ENCODE assay signal across 9 cellular contexts in genomic region chr20:25058797-25059486, GRCh38. TPM values are rescaled to one million over a fixed set of nuclear protein-coding genes. Genes with fewer than 3 reads are reported as not detected.
DNase-seq lines count a peak whose midpoint lies in the region; ATAC-seq and TF ChIP-seq lines count a peak whose summit lies in the region.
"Had no signal": no experiment of that assay in that cellular context is flagged by ENCODE, and none has a peak within 500 bp of the region (broad histone marks: within the 10 kb centered on the region; RNA-seq: fewer than 3 reads in every experiment).

No MANE protein-coding gene starts in this region.

- H3K27ac ChIP-seq in SJCRH30, result peak overlapping the region; percentile 63

- no peak for ATAC-seq in GM19324 (IDR thresholded peaks at IDR 0.05; ENCODE audit: low FRiP score, unreplicated experiment)

- TF ChIP-seq CTCF in fibroblast of pulmonary artery (IDR thresholded peaks at IDR 0.05; ENCODE audit: low read length, missing control alignments), result no peak

- no peaks in the 10 kb centered on the region for H3K36me3 ChIP-seq in SJCRH30

- peak; percentile 49 for DNase-seq in DMS53 (lab: John Stamatoyannopoulos, UW)
- DNase-seq in DMS53 treated with DMSO at 0.1 percent for 48 hours (lab: John Stamatoyannopoulos, UW; ENCODE audit: unreplicated experiment), result no peak
- peak; percentile 56 to 69 for DNase-seq in SJCRH30
- peak; percentile 26 for DNase-seq in fibroblast of pulmonary artery (ENCODE audit: low read depth)
- no peak for DNase-seq in skeletal muscle cell (ENCODE audit: low read depth)
- DNase-seq in OCI-M2 (lab: John Stamatoyannopoulos, UW; ENCODE audit: unreplicated experiment), result no peak
- DNase-seq in activated gamma-delta T cell treated with Interleukin-2 at 50 U/mL for 16 hours, result no peak

- peaks cover 7% of the 10 kb centered on the region for H3K4me1 ChIP-seq in SJCRH30

- no peaks in the 10 kb centered on the region for H3K9me3 ChIP-seq in SJCRH30 (replicated peaks)

- H3K4me3 ChIP-seq in SJCRH30, result peak overlapping the region; percentile 61
- peak overlapping the region; percentile 68 for H3K4me3 ChIP-seq in fibroblast of pulmonary artery (replicated peaks; ENCODE audit: low read depth, low read length)
- peak overlapping the region; percentile 55 for H3K4me3 ChIP-seq in skeletal muscle cell (ENCODE audit: low read depth, low read length)

- H3K27me3 ChIP-seq in SJCRH30, result no peaks in the 10 kb centered on the region

RNA-seq across cellular contexts. Expression of gene ACSS1, which starts 1.0 kb away (rescaled TPM):
- 11.5 and 13.0 TPM in 2 replicates for total RNA-seq in SJCRH30 (2014; rRNA removed; shearing (Covaris generic))

RNA-seq across cellular contexts. Expression of gene VSX1, which starts 23.0 kb away (rescaled TPM):
- 0.06 and 0.10 TPM in 2 replicates for total RNA-seq in SJCRH30 (2014; rRNA removed; shearing (Covaris generic))
- total RNA-seq: activated CD8-positive, alpha-beta memory T cell treated with anti-CD3 and anti-CD28 coated beads for 36 hours had no signal

Comparison
In these comparisons a context has a peak if more than half of its experiments do, and no peak if none do; other contexts are left out.
1. DNase-seq: peak in DMS53 (single experiment), SJCRH30 (2 of 2) and fibroblast of pulmonary artery (single experiment); none in DMS53 treated with DMSO at 0.1 percent for 48 hours (single experiment), skeletal muscle cell (single experiment), OCI-M2 (single experiment) and activated gamma-delta T cell treated with Interleukin-2 at 50 U/mL for 16 hours (single experiment).
2. Peak in every context shown above with its lines, with median percentiles within 50 percentile points of each other: H3K4me3 ChIP-seq.